13 cellular contexts compared by ENCODE assay signal in the genomic region with DNA sequence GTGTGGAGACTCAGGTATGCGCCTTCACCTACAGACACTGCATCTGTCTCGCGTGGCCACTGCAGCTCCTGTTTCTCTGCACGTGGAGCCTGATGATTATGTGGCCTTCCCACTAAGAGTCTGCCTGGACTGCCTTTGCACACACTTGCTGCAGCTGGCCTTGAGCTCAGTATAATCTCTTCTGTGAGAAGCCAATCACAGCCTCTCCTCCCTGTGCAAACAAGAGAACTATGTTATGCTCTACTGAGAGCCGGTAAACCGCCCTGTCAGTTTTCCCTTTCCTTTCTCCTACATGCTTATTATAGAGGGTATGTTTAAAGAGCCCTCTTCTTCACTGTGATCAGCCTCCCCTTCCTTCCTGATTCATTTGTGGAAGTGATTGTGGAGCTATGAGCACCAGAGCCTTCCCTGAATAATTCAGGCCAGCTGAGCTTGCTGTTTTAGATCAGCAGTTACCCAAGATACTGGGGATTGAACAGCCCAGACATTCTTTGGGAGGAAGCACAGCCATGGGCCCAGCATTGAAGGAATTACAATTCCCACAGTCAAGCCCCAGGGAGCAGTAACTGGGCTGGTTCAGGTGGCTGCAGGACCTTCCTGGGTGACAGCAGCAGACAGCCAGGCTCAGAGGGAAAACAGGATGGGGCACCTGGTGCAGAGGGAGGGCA.
DNase-seq lines count a peak whose midpoint lies in the region; ATAC-seq lines count a peak whose summit lies in the region.
"Had no signal": no experiment of that assay in that cellular context is flagged by ENCODE, and none has a peak within 500 bp of the region (broad histone marks: within the 10 kb centered on the region; RNA-seq: fewer than 3 reads in every experiment).

No MANE protein-coding gene starts in this region.

- H3K27me3 ChIP-seq in mucosa of rectum (ENCODE audit: control insufficient read depth in 2 of 2, insufficient read depth in 2 of 2, low read length in 2 of 2), result peaks cover 0 to 2% of the 10 kb centered on the region in 2 donors

- peaks cover 17 to 23% of the 10 kb centered on the region in 2 donors for H3K4me1 Mint-ChIP-seq in stimulated activated naive B cell treated with anti-CD40 and anti-IgM and Interleukin-4, amounts not matched to agents 10 μg/mL and 1 μg/mL and 100 μg/mL, for 72 hours

- H3K36me3 ChIP-seq in mucosa of rectum (ENCODE audit: control insufficient read depth in 2 of 2, insufficient read depth in 2 of 2, low read length in 2 of 2), result no peaks in the 10 kb centered on the region

- no peaks in the 10 kb centered on the region for H3K36me3 Mint-ChIP-seq in stimulated activated naive B cell treated with anti-CD40 and anti-IgM and Interleukin-4, amounts not matched to agents 10 μg/mL and 1 μg/mL and 100 μg/mL, for 72 hours

- peaks cover 49 to 74% of the 10 kb centered on the region in 2 donors for H3K27me3 Mint-ChIP-seq in stimulated activated naive B cell treated with anti-CD40 and anti-IgM and Interleukin-4, amounts not matched to agents 10 μg/mL and 1 μg/mL and 100 μg/mL, for 72 hours

- H3K9me3 Mint-ChIP-seq in stimulated activated naive B cell treated with anti-CD40 and anti-IgM and Interleukin-4, amounts not matched to agents 10 μg/mL and 1 μg/mL and 100 μg/mL, for 72 hours, result no peaks in the 10 kb centered on the region
- H3K9me3 Mint-ChIP-seq: CD4-positive, alpha-beta T cell had no signal

- H3K4me3 Mint-ChIP-seq in stimulated activated naive B cell treated with anti-CD40 and anti-IgM and Interleukin-4, amounts not matched to agents 10 μg/mL and 1 μg/mL and 100 μg/mL, for 72 hours, result no peak overlapping the region
- H3K4me3 Mint-ChIP-seq: CD4-positive, alpha-beta T cell had no signal

- H3K9ac ChIP-seq in mucosa of rectum (ENCODE audit: low read depth in 1 of 2, low read length in 2 of 2), result peak overlapping the region in 1 of 2 donors; percentile 8

- H3K27ac Mint-ChIP-seq in stimulated activated naive B cell treated with anti-CD40 and anti-IgM and Interleukin-4, amounts not matched to agents 10 μg/mL and 1 μg/mL and 100 μg/mL, for 72 hours, result no peak overlapping the region
- H3K27ac Mint-ChIP-seq: CD4-positive, alpha-beta T cell had no signal

- ATAC-seq in stimulated activated naive B cell treated with anti-CD40 and anti-IgM and Interleukin-4, amounts not matched to agents 10 μg/mL and 1 μg/mL and 100 μg/mL, for 72 hours (replicated peaks), result no peak
- no peak for ATAC-seq in HG03175 (IDR thresholded peaks at IDR 0.05; ENCODE audit: unreplicated experiment)
- ATAC-seq: left lobe of liver, sciatic nerve, SK-N-SH treated with all-trans-retinoic acid at 6 μM for 48 hours had no signal

- peaks cover 14 to 21% of the 10 kb centered on the region in 2 donors for H3K4me1 ChIP-seq in mucosa of rectum (ENCODE audit: control insufficient read depth in 2 of 2, insufficient read depth in 2 of 2, low read length in 2 of 2)

- no peaks in the 10 kb centered on the region for H3K9me3 ChIP-seq in mucosa of rectum (ENCODE audit: control insufficient read depth in 2 of 2, low read length in 2 of 2)

- DNase-seq in DMS53 (lab: John Stamatoyannopoulos, UW) (peak; percentile 88), NCI-H2196 (lab: John Stamatoyannopoulos, UW; ENCODE audit: unreplicated experiment) (peak; percentile 13), caudate nucleus (lab: John Stamatoyannopoulos, UW) (peak in 22 of 61 donors; percentile 13 to 62 (median 26)), OCI-M2 (lab: John Stamatoyannopoulos, UW; ENCODE audit: unreplicated experiment) (no peak), COLO829 (ENCODE audit: low spot score) (no peak)
- DNase-seq in stimulated activated naive B cell treated with anti-CD40 and anti-IgM and Interleukin-4, amounts not matched to agents 10 μg/mL and 1 μg/mL and 100 μg/mL, for 72 hours, result no peak
- DNase-seq: CD4-positive, alpha-beta T cell; erythroblast had no signal

- H3K27ac ChIP-seq in caudate nucleus (ENCODE audit: low read depth, low read length) (peak overlapping the region; percentile 83), mucosa of rectum (ENCODE audit: low read depth in 2 of 2, low read length in 2 of 2) (peak overlapping the region; percentile 26 to 73)

- no peak overlapping the region for H3K4me3 ChIP-seq in mucosa of rectum (ENCODE audit: low read length in 2 of 2)

Comparison
In these comparisons a context has a peak if more than half of its experiments do, and no peak if none do; other contexts are left out.
1. DNase-seq: peak in DMS53 (single experiment) and NCI-H2196 (single experiment); none in stimulated activated naive B cell treated with anti-CD40 and anti-IgM and Interleukin-4, amounts not matched to agents 10 μg/mL and 1 μg/mL and 100 μg/mL, for 72 hours (single experiment), OCI-M2 (single experiment) and COLO829 (single experiment).